8 cellular contexts compared by ENCODE assay signal in the genomic region with DNA sequence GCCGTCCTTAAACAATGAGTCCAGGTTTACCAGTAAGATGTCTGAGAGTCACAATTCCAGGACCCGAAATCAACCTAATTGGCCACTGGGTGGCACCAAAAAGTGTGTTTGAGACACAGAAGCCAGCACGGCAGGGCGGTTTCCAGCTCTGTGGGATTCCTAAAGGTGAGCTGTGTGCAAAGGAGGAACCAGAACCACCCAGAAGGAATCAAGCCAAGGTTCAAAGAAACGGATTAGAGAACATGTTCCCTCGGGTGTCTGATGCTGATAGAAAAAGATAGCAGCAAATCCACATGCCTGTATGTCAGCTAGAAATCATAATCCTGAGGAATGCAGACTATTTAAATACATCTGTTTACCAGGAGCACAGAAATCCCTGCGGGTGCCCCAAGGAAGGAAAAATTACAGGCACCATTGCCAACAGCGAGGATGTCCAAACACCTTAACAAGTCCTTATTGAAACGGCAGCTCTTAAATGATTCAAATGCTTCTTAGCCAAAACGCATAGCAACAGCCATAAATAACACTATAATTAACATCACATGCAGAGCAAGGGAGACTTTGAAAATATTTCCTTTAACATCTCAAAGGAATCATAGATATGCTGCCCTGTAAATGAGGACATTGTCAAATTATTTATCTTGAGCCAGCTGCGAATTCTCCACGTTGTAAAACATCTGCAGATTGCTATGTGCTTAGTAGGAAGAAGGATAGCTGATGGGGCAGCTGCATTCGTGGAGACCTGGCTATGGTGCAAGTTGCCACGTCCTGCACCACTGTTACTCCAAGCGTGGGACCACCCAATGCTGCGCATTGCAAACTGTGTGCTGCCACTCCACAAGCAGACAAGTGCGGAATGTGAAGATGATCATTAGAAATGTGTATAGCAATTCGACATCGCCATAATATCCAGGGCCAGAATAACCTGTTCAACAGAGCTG.
A peak's percentile ranks its signal among the peaks of the same experiment; 100 is the strongest.
DNase-seq lines count a peak whose midpoint lies in the region; ATAC-seq, FAIRE-seq and TF ChIP-seq lines count a peak whose summit lies in the region.

No MANE protein-coding gene starts in this region.

- H3K36me3 Mint-ChIP-seq in mesothelial cell of epicardium: no peaks in the 10 kb centered on the region
- no peaks in the 10 kb centered on the region for H3K36me3 Mint-ChIP-seq in stimulated activated naive B cell treated with anti-CD40 and anti-IgM and Interleukin-4, amounts not matched to agents 10 μg/mL and 1 μg/mL and 100 μg/mL, for 72 hours

- CTCF ChIA-PET in AG04449 (lab: Yijun Ruan, JAX): interaction anchor here (0.6 to 8.0 kb wide), 21 partner anchors 8 to 1475 kb away, joined by 3 to 93 read pairs (median 4); no protein-coding TSS in a partner anchor
- CTCF ChIA-PET in endothelial cell of umbilical vein (lab: Charles Lee): interaction anchor here (0.6 to 10.3 kb wide), 32 partner anchors 11 to 1102 kb away, joined by 3 to 155 read pairs (median 4); no protein-coding TSS in a partner anchor

- H3K9me3 ChIP-seq in endothelial cell of umbilical vein (replicated peaks; ENCODE audit: control insufficient read depth, insufficient read depth, low read length): no peaks in the 10 kb centered on the region

- H3K9me3 Mint-ChIP-seq in mesothelial cell of epicardium: no peaks in the 10 kb centered on the region
- H3K9me3 Mint-ChIP-seq in stimulated activated naive B cell treated with anti-CD40 and anti-IgM and Interleukin-4, amounts not matched to agents 10 μg/mL and 1 μg/mL and 100 μg/mL, for 72 hours: peaks cover 0 to 1% of the 10 kb centered on the region in 2 donors

- H3K27ac Mint-ChIP-seq in mesothelial cell of epicardium: peak overlapping the region; percentile 57
- H3K27ac Mint-ChIP-seq in stimulated activated naive B cell treated with anti-CD40 and anti-IgM and Interleukin-4, amounts not matched to agents 10 μg/mL and 1 μg/mL and 100 μg/mL, for 72 hours: no peak overlapping the region

- DNase-seq in AG04449 (ENCODE audit: low read depth, low spot score): peak; percentile 70
- peak; percentile 43 for DNase-seq in GM18507 (ENCODE audit: extremely low spot score, insufficient read length, low read depth)
- DNase-seq in NCI-H510A (lab: John Stamatoyannopoulos, UW): peak; percentile 45
- peak; percentile 35 to 46 for DNase-seq in activated CD4-positive, alpha-beta T cell treated with anti-CD3 and anti-CD28 coated beads, Interleukin-2, amount 50 U/mL, for 4 hours
- DNase-seq in endothelial cell of umbilical vein (ENCODE audit: low read depth, low spot score): peak; percentile 61
- peak; percentile 30 to 68 for DNase-seq in mesothelial cell of epicardium (ENCODE audit: low spot score in 2 of 2, unreplicated experiment in 2 of 2)
- DNase-seq in stimulated activated naive B cell treated with anti-CD40 and anti-IgM and Interleukin-4, amounts not matched to agents 10 μg/mL and 1 μg/mL and 100 μg/mL, for 72 hours: peak; percentile 49

- peaks cover 23% of the 10 kb centered on the region for H3K4me1 Mint-ChIP-seq in mesothelial cell of epicardium
- H3K4me1 Mint-ChIP-seq in stimulated activated naive B cell treated with anti-CD40 and anti-IgM and Interleukin-4, amounts not matched to agents 10 μg/mL and 1 μg/mL and 100 μg/mL, for 72 hours: peaks cover 9 to 12% of the 10 kb centered on the region in 2 donors

- no peak overlapping the region for H3K4me3 Mint-ChIP-seq in mesothelial cell of epicardium
- no peak overlapping the region for H3K4me3 Mint-ChIP-seq in stimulated activated naive B cell treated with anti-CD40 and anti-IgM and Interleukin-4, amounts not matched to agents 10 μg/mL and 1 μg/mL and 100 μg/mL, for 72 hours

- TF ChIP-seq CTCF in AG04449 (IDR thresholded peaks at IDR 0.05; ENCODE audit: insufficient read depth, low read length, missing control alignments) (peak; percentile 60), endothelial cell of umbilical vein (IDR thresholded peaks at IDR 0.05; ENCODE audit: extremely low read depth in 1 of 2, insufficient read depth in 1 of 2, low read depth in 1 of 2, low read length in 2 of 2) (peak; percentile 60 to 65), mesothelial cell of epicardium (IDR thresholded peaks at IDR 0.05; ENCODE audit: unreplicated experiment) (peak; percentile 53)

- H3K4me1 ChIP-seq in endothelial cell of umbilical vein (ENCODE audit: control insufficient read depth, extremely low read depth, insufficient read depth, low read length): peaks cover 6% of the 10 kb centered on the region

- FAIRE-seq in GM18507 (lab: Jason Lieb, UNC): peak; percentile 81
- peak; percentile 94 for FAIRE-seq in endothelial cell of umbilical vein (lab: Jason Lieb, UNC)

- H4K20me1 ChIP-seq in endothelial cell of umbilical vein (replicated peaks; ENCODE audit: control insufficient read depth, extremely low read depth, insufficient read depth, low read length): no peaks in the 10 kb centered on the region

- ATAC-seq in HG03378 (IDR thresholded peaks at IDR 0.05; ENCODE audit: unreplicated experiment): peak; percentile 92
- ATAC-seq in stimulated activated naive B cell treated with anti-CD40 and anti-IgM and Interleukin-4, amounts not matched to agents 10 μg/mL and 1 μg/mL and 100 μg/mL, for 72 hours (replicated peaks): peak; percentile 86 to 87

- TF ChIP-seq POLR2A in endothelial cell of umbilical vein (IDR thresholded peaks at IDR 0.05; ENCODE audit: low read depth, low read length): no peak

- H3K27ac ChIP-seq in endothelial cell of umbilical vein (ENCODE audit: insufficient read depth, low read depth, low read length): no peak overlapping the region

- no peaks in the 10 kb centered on the region for H3K9me1 ChIP-seq in endothelial cell of umbilical vein (replicated peaks; ENCODE audit: control insufficient read depth, extremely low read depth, insufficient read depth, low read length)

- BruUV-seq in endothelial cell of umbilical vein (replicated peaks; lab: Mats Ljungman, UMichigan): no TSS peak

- H3K4me2 ChIP-seq in endothelial cell of umbilical vein (ENCODE audit: insufficient read depth, low read length): no peak overlapping the region

- peaks cover 50% of the 10 kb centered on the region for H3K27me3 Mint-ChIP-seq in mesothelial cell of epicardium (ENCODE audit: low read depth)
- peaks cover 9 to 15% of the 10 kb centered on the region in 2 donors for H3K27me3 Mint-ChIP-seq in stimulated activated naive B cell treated with anti-CD40 and anti-IgM and Interleukin-4, amounts not matched to agents 10 μg/mL and 1 μg/mL and 100 μg/mL, for 72 hours

- peaks cover 0 to 26% of the 10 kb centered on the region in 2 experiments for H3K27me3 ChIP-seq in endothelial cell of umbilical vein (ENCODE audit: control insufficient read depth in 2 of 2, insufficient read depth in 2 of 2, low read length in 2 of 2)

- H3K9ac ChIP-seq in endothelial cell of umbilical vein (replicated peaks; ENCODE audit: extremely low read depth, insufficient read depth, low read length): no peak overlapping the region

- no peaks in the 10 kb centered on the region for H3K79me2 ChIP-seq in endothelial cell of umbilical vein (ENCODE audit: control insufficient read depth, insufficient read depth, low read length)

- POLR2A ChIA-PET in AG04449 (lab: Yijun Ruan, JAX) (interaction anchor here (0.7 to 1.8 kb wide), 3 partner anchors 233 to 525 kb away, joined by 3 to 13 read pairs (median 3); no protein-coding TSS in a partner anchor), endothelial cell of umbilical vein (lab: Charles Lee) (no interaction called here)

- intact Hi-C loops in endothelial cell of umbilical vein (cut with micrococcal nuclease): loop anchor here (1.0 to 10.0 kb wide), 7 partner anchors 231 to 1010 kb away; no protein-coding TSS in a partner anchor

- 0 out of 2 replicates have a peak overlapping the region, but pooled peaks have one; percentile 13 for H3K4me3 ChIP-seq in AG04449 (ENCODE audit: low read depth, low read length)
- H3K4me3 ChIP-seq in endothelial cell of umbilical vein (replicated peaks in 1 of 3; ENCODE audit: insufficient read depth in 1 of 3, low read depth in 1 of 3, low read length in 3 of 3): no peak overlapping the region

- dilution Hi-C loops in endothelial cell of umbilical vein (cut with MboI; ENCODE audit: extremely low pct_ligation_motif_present, low sequenced_read_pairs): no loop called here

- no peak overlapping the region for H2AFZ ChIP-seq in endothelial cell of umbilical vein (ENCODE audit: low read depth, low read length)

- H3K36me3 ChIP-seq in endothelial cell of umbilical vein (ENCODE audit: control insufficient read depth in 2 of 2, extremely low read depth in 1 of 2, insufficient read depth in 2 of 2, low read length in 2 of 2): no peaks in the 10 kb centered on the region

TF ChIP-seq in endothelial cell of umbilical vein, 7 proteins besides CTCF, POLR2A, EP300 and RAD21:
- TF ChIP-seq, protein P1, sequence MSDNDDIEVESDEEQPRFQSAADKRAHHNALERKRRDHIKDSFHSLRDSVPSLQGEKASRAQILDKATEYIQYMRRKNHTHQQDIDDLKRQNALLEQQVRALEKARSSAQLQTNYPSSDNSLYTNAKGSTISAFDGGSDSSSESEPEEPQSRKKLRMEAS (IDR thresholded peaks at IDR 0.05; ENCODE audit: insufficient read depth, insufficient read length): no peak
- no peak for TF ChIP-seq JUN (IDR thresholded peaks at IDR 0.05; ENCODE audit: borderline replicate concordance, insufficient read depth, insufficient read length, low read depth)
- no peak for TF ChIP-seq FOS (IDR thresholded peaks at IDR 0.05; ENCODE audit: borderline replicate concordance, insufficient read depth, low read length)
- no peak for TF ChIP-seq POLR2AphosphoS5 (IDR thresholded peaks at IDR 0.05; ENCODE audit: insufficient read depth, low read depth, low read length)
- no peak for TF ChIP-seq MYC (IDR thresholded peaks at IDR 0.05; ENCODE audit: low read depth, low read length)
- TF ChIP-seq GATA2 (IDR thresholded peaks at IDR 0.05; ENCODE audit: insufficient read depth, insufficient read length, low read depth, low read length): no peak
- TF ChIP-seq EZH2 (IDR thresholded peaks at IDR 0.05; ENCODE audit: borderline replicate concordance, low read depth, low read length, severe bottlenecking): no peak
